1 cellular context compared by ENCODE assay signal in the genomic region with DNA sequence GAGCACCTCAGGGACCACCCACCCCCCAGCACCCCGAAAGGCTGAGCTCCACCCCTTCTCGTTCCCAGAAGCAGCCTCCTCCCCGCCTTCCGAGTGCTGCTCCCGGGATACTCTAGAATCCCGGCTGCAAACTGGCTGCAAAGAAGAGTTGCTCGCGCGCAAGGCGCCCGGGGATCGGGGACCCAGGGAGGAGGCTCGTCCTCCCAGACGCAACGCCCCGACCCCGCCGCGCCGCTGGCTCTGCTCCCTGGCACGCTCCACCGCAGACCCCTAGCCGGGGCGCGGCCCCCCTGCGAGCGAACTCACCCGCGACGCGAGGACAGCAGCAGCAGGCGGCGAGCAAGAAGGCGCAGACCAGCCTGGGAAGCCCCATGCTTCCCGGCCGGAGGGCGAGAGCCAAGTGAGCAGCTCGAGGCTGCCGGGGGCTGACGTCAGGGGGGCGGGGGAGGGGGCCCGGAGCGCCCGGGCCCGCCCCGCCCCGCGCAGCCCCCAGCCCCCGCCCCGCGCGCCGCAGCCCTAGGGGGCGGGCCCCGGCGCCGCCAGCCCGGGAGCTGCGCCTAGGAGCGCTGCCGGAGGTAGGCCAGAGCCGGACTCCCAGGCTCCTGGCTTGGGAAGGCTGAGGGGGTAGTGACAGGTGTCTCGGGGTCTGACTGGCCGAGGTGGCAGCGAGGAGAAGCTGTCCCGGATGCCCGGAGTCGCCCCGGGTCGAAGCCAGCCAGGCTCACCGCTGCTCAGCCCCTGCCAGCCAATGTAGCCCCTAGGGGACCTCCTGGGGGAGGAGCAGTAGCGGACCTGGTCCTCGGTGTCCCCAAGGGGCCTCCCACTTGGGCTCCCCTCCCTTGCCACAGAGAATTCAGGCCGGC.
TF ChIP-seq lines count a peak whose summit lies in the region.

A gene with protein sequence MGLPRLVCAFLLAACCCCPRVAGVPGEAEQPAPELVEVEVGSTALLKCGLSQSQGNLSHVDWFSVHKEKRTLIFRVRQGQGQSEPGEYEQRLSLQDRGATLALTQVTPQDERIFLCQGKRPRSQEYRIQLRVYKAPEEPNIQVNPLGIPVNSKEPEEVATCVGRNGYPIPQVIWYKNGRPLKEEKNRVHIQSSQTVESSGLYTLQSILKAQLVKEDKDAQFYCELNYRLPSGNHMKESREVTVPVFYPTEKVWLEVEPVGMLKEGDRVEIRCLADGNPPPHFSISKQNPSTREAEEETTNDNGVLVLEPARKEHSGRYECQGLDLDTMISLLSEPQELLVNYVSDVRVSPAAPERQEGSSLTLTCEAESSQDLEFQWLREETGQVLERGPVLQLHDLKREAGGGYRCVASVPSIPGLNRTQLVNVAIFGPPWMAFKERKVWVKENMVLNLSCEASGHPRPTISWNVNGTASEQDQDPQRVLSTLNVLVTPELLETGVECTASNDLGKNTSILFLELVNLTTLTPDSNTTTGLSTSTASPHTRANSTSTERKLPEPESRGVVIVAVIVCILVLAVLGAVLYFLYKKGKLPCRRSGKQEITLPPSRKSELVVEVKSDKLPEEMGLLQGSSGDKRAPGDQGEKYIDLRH (minus strand): TSS at position 402 of the 863 bp plus-strand sequence. CDS start 29 bp downstream, at position 373.

TF ChIP-seq in WTC11, 78 proteins besides CTCF, POLR2A, EP300 and RAD21 (continued from another document):
- TF ChIP-seq, protein P1, sequence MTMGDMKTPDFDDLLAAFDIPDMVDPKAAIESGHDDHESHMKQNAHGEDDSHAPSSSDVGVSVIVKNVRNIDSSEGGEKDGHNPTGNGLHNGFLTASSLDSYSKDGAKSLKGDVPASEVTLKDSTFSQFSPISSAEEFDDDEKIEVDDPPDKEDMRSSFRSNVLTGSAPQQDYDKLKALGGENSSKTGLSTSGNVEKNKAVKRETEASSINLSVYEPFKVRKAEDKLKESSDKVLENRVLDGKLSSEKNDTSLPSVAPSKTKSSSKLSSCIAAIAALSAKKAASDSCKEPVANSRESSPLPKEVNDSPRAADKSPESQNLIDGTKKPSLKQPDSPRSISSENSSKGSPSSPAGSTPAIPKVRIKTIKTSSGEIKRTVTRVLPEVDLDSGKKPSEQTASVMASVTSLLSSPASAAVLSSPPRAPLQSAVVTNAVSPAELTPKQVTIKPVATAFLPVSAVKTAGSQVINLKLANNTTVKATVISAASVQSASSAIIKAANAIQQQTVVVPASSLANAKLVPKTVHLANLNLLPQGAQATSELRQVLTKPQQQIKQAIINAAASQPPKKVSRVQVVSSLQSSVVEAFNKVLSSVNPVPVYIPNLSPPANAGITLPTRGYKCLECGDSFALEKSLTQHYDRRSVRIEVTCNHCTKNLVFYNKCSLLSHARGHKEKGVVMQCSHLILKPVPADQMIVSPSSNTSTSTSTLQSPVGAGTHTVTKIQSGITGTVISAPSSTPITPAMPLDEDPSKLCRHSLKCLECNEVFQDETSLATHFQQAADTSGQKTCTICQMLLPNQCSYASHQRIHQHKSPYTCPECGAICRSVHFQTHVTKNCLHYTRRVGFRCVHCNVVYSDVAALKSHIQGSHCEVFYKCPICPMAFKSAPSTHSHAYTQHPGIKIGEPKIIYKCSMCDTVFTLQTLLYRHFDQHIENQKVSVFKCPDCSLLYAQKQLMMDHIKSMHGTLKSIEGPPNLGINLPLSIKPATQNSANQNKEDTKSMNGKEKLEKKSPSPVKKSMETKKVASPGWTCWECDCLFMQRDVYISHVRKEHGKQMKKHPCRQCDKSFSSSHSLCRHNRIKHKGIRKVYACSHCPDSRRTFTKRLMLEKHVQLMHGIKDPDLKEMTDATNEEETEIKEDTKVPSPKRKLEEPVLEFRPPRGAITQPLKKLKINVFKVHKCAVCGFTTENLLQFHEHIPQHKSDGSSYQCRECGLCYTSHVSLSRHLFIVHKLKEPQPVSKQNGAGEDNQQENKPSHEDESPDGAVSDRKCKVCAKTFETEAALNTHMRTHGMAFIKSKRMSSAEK (CRISPR knock-in tag; IDR thresholded peaks at IDR 0.05; ENCODE audit: borderline replicate concordance) = no peak
- TF ChIP-seq, protein P2, sequence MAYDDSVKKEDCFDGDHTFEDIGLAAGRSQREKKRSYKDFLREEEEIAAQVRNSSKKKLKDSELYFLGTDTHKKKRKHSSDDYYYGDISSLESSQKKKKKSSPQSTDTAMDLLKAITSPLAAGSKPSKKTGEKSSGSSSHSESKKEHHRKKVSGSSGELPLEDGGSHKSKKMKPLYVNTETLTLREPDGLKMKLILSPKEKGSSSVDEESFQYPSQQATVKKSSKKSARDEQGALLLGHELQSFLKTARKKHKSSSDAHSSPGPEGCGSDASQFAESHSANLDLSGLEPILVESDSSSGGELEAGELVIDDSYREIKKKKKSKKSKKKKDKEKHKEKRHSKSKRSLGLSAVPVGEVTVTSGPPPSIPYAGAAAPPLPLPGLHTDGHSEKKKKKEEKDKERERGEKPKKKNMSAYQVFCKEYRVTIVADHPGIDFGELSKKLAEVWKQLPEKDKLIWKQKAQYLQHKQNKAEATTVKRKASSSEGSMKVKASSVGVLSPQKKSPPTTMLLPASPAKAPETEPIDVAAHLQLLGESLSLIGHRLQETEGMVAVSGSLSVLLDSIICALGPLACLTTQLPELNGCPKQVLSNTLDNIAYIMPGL (CRISPR knock-in tag; IDR thresholded peaks at IDR 0.05) = 0 out of 2 replicates have a peak, but pooled peaks have one; percentile 2
- no peak for TF ChIP-seq ZNF317 (CRISPR knock-in tag; IDR thresholded peaks at IDR 0.05; ENCODE audit: borderline replicate concordance, low read depth)
- no peak for TF ChIP-seq ZNF121 (CRISPR knock-in tag; IDR thresholded peaks at IDR 0.05)
- TF ChIP-seq TEAD1 (CRISPR knock-in tag; IDR thresholded peaks at IDR 0.05) = peak; percentile 58; the same call in 1 of the 2 replicates
- no peak for TF ChIP-seq JAZF1 (CRISPR knock-in tag; IDR thresholded peaks at IDR 0.05)
- TF ChIP-seq ZNF416 (CRISPR knock-in tag; IDR thresholded peaks at IDR 0.05) = no peak
- TF ChIP-seq GABPB1 (CRISPR knock-in tag; IDR thresholded peaks at IDR 0.05) = no peak
- no peak for TF ChIP-seq NFATC4 (CRISPR knock-in tag; IDR thresholded peaks at IDR 0.05)
- TF ChIP-seq, protein P3, sequence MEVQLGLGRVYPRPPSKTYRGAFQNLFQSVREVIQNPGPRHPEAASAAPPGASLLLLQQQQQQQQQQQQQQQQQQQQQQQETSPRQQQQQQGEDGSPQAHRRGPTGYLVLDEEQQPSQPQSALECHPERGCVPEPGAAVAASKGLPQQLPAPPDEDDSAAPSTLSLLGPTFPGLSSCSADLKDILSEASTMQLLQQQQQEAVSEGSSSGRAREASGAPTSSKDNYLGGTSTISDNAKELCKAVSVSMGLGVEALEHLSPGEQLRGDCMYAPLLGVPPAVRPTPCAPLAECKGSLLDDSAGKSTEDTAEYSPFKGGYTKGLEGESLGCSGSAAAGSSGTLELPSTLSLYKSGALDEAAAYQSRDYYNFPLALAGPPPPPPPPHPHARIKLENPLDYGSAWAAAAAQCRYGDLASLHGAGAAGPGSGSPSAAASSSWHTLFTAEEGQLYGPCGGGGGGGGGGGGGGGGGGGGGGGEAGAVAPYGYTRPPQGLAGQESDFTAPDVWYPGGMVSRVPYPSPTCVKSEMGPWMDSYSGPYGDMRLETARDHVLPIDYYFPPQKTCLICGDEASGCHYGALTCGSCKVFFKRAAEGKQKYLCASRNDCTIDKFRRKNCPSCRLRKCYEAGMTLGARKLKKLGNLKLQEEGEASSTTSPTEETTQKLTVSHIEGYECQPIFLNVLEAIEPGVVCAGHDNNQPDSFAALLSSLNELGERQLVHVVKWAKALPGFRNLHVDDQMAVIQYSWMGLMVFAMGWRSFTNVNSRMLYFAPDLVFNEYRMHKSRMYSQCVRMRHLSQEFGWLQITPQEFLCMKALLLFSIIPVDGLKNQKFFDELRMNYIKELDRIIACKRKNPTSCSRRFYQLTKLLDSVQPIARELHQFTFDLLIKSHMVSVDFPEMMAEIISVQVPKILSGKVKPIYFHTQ (CRISPR knock-in tag; IDR thresholded peaks at IDR 0.05) = no peak
- TF ChIP-seq, protein P4, sequence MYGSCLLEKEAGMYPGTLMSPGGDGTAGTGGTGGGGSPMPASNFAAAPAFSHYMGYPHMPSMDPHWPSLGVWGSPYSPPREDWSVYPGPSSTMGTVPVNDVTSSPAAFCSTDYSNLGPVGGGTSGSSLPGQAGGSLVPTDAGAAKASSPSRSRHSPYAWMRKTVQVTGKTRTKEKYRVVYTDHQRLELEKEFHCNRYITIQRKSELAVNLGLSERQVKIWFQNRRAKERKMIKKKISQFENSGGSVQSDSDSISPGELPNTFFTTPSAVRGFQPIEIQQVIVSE (CRISPR knock-in tag; IDR thresholded peaks at IDR 0.05; ENCODE audit: borderline replicate concordance) = no peak
- no peak for TF ChIP-seq ZNF263 (CRISPR knock-in tag; IDR thresholded peaks at IDR 0.05; ENCODE audit: low read depth)
- TF ChIP-seq NR3C1 (CRISPR knock-in tag; conservative IDR thresholded peaks at IDR 0.05; ENCODE audit: low read depth) = 0 out of 2 replicates have a peak, but pooled peaks have one; percentile 29
TF ChIP-seq in WTC11: peak in this region for 4.
